Comparison of ENCODE assay signal across 8 cellular contexts in the genomic region with DNA sequence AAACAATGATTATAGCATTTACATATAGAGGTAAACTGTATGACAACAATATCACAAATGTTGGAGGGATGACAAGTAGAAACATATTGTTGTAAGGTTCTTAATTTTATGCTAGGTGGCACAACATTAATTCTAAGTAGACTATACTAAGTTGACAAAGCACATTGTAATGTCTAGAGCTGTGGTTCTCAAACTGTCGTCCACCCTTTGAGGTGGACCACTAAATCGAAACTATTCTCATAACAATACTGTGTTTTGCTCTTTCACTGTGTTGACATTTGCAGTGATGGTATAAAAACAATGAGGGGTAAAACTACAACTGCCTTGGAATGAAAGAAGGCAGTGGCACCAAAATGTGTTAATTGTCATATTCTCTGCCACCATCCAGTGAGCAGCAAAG.
"Had no signal": no experiment of that assay in that cellular context is flagged by ENCODE, and none has a peak within 500 bp of the region (broad histone marks: within the 10 kb centered on the region; RNA-seq: fewer than 3 reads in every experiment).

No MANE protein-coding gene starts in this region.

- H2AFZ ChIP-seq: GM23248 had no signal

- H3K4me3 ChIP-seq: GM23248, K562 had no signal

- H3K9ac ChIP-seq: GM23248 had no signal

- DNase-seq: GM23248, GOT3, H9, HCEC 1CT, IMR-90, KG1 had no signal

- ATAC-seq: K562 had no signal

- FAIRE-seq: HTR-8/SVneo, K562 had no signal

- H3K27ac ChIP-seq: GM23248 had no signal
